7 cellular contexts compared by ENCODE assay signal in the genomic region with DNA sequence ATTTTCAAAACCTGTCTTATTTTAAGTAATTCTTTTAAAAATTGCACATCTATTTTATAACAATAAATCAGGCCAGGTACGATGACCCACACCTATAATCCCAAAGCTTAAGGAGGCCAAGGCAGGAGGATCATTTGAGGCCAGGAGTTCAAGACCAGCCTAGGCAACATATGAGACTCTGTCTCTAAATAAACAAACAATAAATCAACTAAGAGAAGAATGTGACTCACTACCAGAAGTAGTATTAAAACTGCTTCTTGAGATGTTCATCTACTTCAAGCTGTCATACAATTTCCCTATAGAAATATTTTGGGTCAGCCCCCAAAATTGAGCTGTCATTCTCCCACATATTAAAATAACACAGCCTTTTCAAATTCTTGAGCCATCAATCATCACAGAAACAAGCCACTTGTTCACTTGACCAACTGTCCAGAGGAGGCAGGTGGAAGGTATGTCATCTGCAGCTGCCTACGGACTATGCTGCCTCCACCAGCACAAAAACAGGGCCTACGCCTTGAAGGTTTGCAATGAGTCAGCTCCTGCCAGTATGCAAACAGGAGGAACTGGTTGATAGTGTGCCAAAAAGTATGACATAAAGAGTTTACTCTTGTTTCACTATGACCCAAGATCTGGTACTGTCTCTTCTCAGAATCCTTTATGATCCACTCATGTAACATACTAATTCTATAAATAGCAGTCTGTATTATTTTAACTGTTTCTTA. TPM values are rescaled to one million over a fixed set of nuclear protein-coding genes. Genes with fewer than 3 reads are reported as not detected.
DNase-seq lines count a peak whose midpoint lies in the region; ATAC-seq and TF ChIP-seq lines count a peak whose summit lies in the region.

No MANE protein-coding gene starts in this region.

- H3K27me3 Mint-ChIP-seq in activated CD8-positive, alpha-beta T cell treated with anti-CD3 and anti-CD28 coated beads for 36 hours = no peaks in the 10 kb centered on the region

- H3K9me3 Mint-ChIP-seq in activated CD8-positive, alpha-beta T cell treated with anti-CD3 and anti-CD28 coated beads for 36 hours = no peaks in the 10 kb centered on the region

- intact Hi-C loops in activated CD8-positive, alpha-beta T cell treated with anti-CD3 and anti-CD28 coated beads for 36 hours (cut with micrococcal nuclease) = no loop called here

- in situ Hi-C loops in GM13976 (cut with MboI; ENCODE audit: low sequenced_read_pairs, unreplicated experiment) = no loop called here

- DNase-seq in GM13976 (ENCODE audit: low spot score) (peak; percentile 65), HT1080 (ENCODE audit: low read depth) (peak; percentile 92), glomerular endothelial cell (ENCODE audit: extremely low read depth, low read depth, low spot score) (peak; percentile 71), DMS79 treated with DMSO at 0.1 percent for 48 hours (lab: John Stamatoyannopoulos, UW) (no peak)
- DNase-seq in activated CD8-positive, alpha-beta T cell treated with anti-CD3 and anti-CD28 coated beads for 36 hours = peak; percentile 68
- peak; percentile 7 for DNase-seq in stimulated activated CD8-positive, alpha-beta memory T cell treated with anti-CD3 and anti-CD28 coated beads, Interleukin-4, amount 100 ng/mL, for 24 hours (ENCODE audit: low read depth)

- ATAC-seq in GM21529 (IDR thresholded peaks at IDR 0.05; ENCODE audit: unreplicated experiment) = peak; percentile 100
- ATAC-seq in activated CD8-positive, alpha-beta T cell treated with anti-CD3 and anti-CD28 coated beads for 36 hours = peak; percentile 96

- H3K4me1 Mint-ChIP-seq in activated CD8-positive, alpha-beta T cell treated with anti-CD3 and anti-CD28 coated beads for 36 hours (ENCODE audit: low read depth) = peaks cover 21% of the 10 kb centered on the region

- H3K4me3 Mint-ChIP-seq in activated CD8-positive, alpha-beta T cell treated with anti-CD3 and anti-CD28 coated beads for 36 hours = no peak overlapping the region

- CTCF ChIA-PET in activated CD8-positive, alpha-beta T cell treated with anti-CD3 and anti-CD28 coated beads for 36 hours (lab: Charles Lee) = interaction anchor here (0.6 to 0.9 kb wide), 2 partner anchors 9 to 252 kb away, joined by 3 to 4 read pairs; no protein-coding TSS in a partner anchor

- POLR2A ChIA-PET in activated CD8-positive, alpha-beta T cell treated with anti-CD3 and anti-CD28 coated beads for 36 hours (lab: Charles Lee) = no interaction called here

- no peak for TF ChIP-seq CTCF in GM13976 (IDR thresholded peaks at IDR 0.05; ENCODE audit: borderline replicate concordance, control extremely low read depth, extremely low read depth, insufficient read depth, missing control alignments)
- no peak for TF ChIP-seq CTCF in activated CD8-positive, alpha-beta T cell treated with anti-CD3 and anti-CD28 coated beads for 36 hours (IDR thresholded peaks at IDR 0.05)

- peak overlapping the region; percentile 77 for H3K27ac Mint-ChIP-seq in activated CD8-positive, alpha-beta T cell treated with anti-CD3 and anti-CD28 coated beads for 36 hours

- H3K36me3 Mint-ChIP-seq in activated CD8-positive, alpha-beta T cell treated with anti-CD3 and anti-CD28 coated beads for 36 hours (ENCODE audit: low read depth) = peaks cover 54% of the 10 kb centered on the region

RNA-seq across cellular contexts. Expression of a gene that starts 33.6 kb away (rescaled TPM):
- 27.0 and 27.7 TPM in 2 replicates for total RNA-seq in HT1080 (2014; rRNA removed; shearing (Covaris generic))
- polyA plus RNA-seq in HT1080 (2015; cell fraction: cytosol; rRNA removed) = 11.1 and 15.4 TPM in 2 replicates
- 41.7 and 48.7 TPM in 2 replicates for polyA plus RNA-seq in HT1080 (2015; cell fraction: nucleus; rRNA removed)
- total RNA-seq in activated CD8-positive, alpha-beta T cell treated with anti-CD3 and anti-CD28 coated beads for 36 hours = 10 to 100 TPM; 20.8 to 20.9 TPM
- total RNA-seq in glomerular endothelial cell = 42.8 and 64.6 TPM in 2 replicates
